17 cellular contexts compared by ENCODE assay signal in the genomic region with DNA sequence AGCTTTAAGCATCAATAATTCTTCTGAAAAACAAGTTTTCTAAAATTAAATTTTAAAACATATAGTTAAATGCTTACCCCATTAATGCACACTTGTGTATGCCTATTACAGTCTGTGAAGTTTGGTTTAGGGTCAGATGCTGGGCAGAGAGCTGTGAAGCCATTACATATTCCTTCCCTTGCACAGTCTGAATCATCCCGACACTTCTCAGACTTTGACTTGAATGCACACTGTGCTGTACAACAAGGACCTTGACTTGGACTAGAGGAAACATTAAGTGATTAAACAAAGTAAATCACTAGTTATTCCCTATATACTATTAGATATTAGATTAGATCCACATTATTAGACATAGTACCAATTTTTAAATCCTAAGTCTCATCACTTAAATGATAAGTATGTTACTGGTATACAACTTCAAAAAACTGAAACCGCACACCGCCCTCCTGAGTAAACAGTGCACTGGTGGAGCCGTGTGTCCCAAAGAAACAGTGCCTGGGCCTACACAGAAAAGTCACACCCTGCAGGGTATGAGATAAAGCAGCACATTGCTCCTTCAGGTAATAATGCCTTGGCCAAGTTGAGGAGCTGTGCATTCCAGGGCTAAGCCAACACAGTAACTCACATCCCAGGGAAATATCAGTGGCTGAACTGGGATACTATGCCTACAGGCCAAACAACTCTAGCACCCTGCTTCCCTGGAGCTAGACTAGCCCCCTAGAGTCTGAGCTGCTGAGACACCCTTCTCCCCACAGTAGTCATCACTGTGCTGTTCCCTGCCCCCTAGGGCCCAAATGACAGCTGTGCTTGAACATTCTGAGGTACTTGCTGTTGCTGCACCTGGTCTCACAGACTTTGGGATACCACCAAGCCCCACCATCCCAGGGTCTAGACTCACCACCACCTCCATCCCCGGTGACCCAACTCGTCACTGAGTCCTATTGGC.
DNase-seq lines count a peak whose midpoint lies in the region; ATAC-seq and TF ChIP-seq lines count a peak whose summit lies in the region.
"Had no signal": no experiment of that assay in that cellular context is flagged by ENCODE, and none has a peak within 500 bp of the region (broad histone marks: within the 10 kb centered on the region; RNA-seq: fewer than 3 reads in every experiment).

No MANE protein-coding gene starts in this region.

- H3K9me3 ChIP-seq in OCI-LY1 (ENCODE audit: low read length) (peaks cover 8% of the 10 kb centered on the region), endodermal cell (ENCODE audit: control insufficient read depth, low read length) (peaks cover 31% of the 10 kb centered on the region)

- no peak for ATAC-seq in HG02571 (IDR thresholded peaks at IDR 0.05; ENCODE audit: unreplicated experiment)

- H3K27ac ChIP-seq in OCI-LY1 (ENCODE audit: low read depth, low read length, poor library complexity, severe bottlenecking), result peak overlapping the region; percentile 14
- H3K27ac ChIP-seq in endodermal cell (ENCODE audit: low read depth, low read length), result no peak overlapping the region
- H3K27ac ChIP-seq: heart right ventricle, SJCRH30, tibial artery had no signal

- peaks cover 0 to 2% (median 0%) of the 10 kb centered on the region in 3 donors for H3K27me3 Mint-ChIP-seq in CD14-positive monocyte (ENCODE audit: low read depth in 3 of 3)
- H3K27me3 Mint-ChIP-seq in endodermal cell (ENCODE audit: insufficient read depth), result no peaks in the 10 kb centered on the region
- H3K27me3 Mint-ChIP-seq: activated B cell treated with CpG ODN at 0.5 μM for 24 hours had no signal

- no peaks in the 10 kb centered on the region for H3K79me2 ChIP-seq in OCI-LY1 (ENCODE audit: insufficient read depth, low read length)

- H3K36me3 ChIP-seq in OCI-LY1 (ENCODE audit: insufficient read depth, low read length), result peaks cover 78% of the 10 kb centered on the region
- H3K36me3 ChIP-seq in endodermal cell (ENCODE audit: control insufficient read depth, insufficient read depth, low read length), result peaks cover 69% of the 10 kb centered on the region
- H3K36me3 ChIP-seq: breast epithelium had no signal

- no peaks in the 10 kb centered on the region for H3K9me2 ChIP-seq in OCI-LY1 (ENCODE audit: low read depth, low read length)

- H3K4me1 Mint-ChIP-seq in CD14-positive monocyte (peaks cover 10% of the 10 kb centered on the region), endodermal cell (peaks cover 9% of the 10 kb centered on the region)

- TF ChIP-seq CTCF in CD14-positive monocyte (IDR thresholded peaks at IDR 0.05) (no peak), OCI-LY1 (IDR thresholded peaks at IDR 0.05; ENCODE audit: low read length) (no peak; the same call in 1 of the 2 replicates), endodermal cell (conservative IDR thresholded peaks at IDR 0.05) (peak; percentile 41)

- H3F3A ChIP-seq in OCI-LY1 (ENCODE audit: insufficient read depth, low read length), result no peaks in the 10 kb centered on the region

- intact Hi-C loops in CD14-positive monocyte (cut with micrococcal nuclease), result no loop called here

- H3K4me3 Mint-ChIP-seq in CD14-positive monocyte (no peak overlapping the region), endodermal cell (no peak overlapping the region)
- H3K4me3 Mint-ChIP-seq: activated B cell treated with CpG ODN at 0.5 μM for 24 hours; T-helper 1 cell treated with Interleukin-12 subunit alpha and Interleukin-12 subunit beta and Interleukin-4 antibody, amounts not matched to agents 30 μg/mL and 1 μg/mL, for 36 hours had no signal

- no peaks in the 10 kb centered on the region for H4K20me1 ChIP-seq in OCI-LY1 (ENCODE audit: insufficient read depth, low read length)

- no peak overlapping the region for H3K4me3 ChIP-seq in OCI-LY1 (ENCODE audit: low read depth, low read length, poor library complexity, severe bottlenecking)
- no peak overlapping the region for H3K4me3 ChIP-seq in endodermal cell (ENCODE audit: low read length)
- H3K4me3 ChIP-seq: breast epithelium, heart right ventricle, SJCRH30, tibial artery had no signal

- H3K9me3 Mint-ChIP-seq in CD14-positive monocyte, result peaks cover 4 to 24% (median 16%) of the 10 kb centered on the region in 7 donors
- peaks cover 25% of the 10 kb centered on the region for H3K9me3 Mint-ChIP-seq in endodermal cell

- no peak overlapping the region for H3K4me2 ChIP-seq in OCI-LY1 (ENCODE audit: low read length)

- H3K27me3 ChIP-seq in OCI-LY1 (ENCODE audit: insufficient read depth, low read length) (no peaks in the 10 kb centered on the region), endodermal cell (ENCODE audit: control insufficient read depth, insufficient read depth, low read length, poor library complexity, severe bottlenecking) (no peaks in the 10 kb centered on the region)
- H3K27me3 ChIP-seq: breast epithelium, heart right ventricle, SJCRH30, tibial artery had no signal

- H3K9ac ChIP-seq in OCI-LY1 (ENCODE audit: low read length) (no peak overlapping the region), endodermal cell (ENCODE audit: extremely low read depth, low read length, poor library complexity, severe bottlenecking) (no peak overlapping the region)

- peaks cover 25% of the 10 kb centered on the region for H3K4me1 ChIP-seq in OCI-LY1 (ENCODE audit: insufficient read depth, low read length, severe bottlenecking)
- no peaks in the 10 kb centered on the region for H3K4me1 ChIP-seq in endodermal cell (ENCODE audit: control insufficient read depth, insufficient read depth, low read length)
- H3K4me1 ChIP-seq: breast epithelium, SJCRH30, tibial artery had no signal

- H3K36me3 Mint-ChIP-seq in CD14-positive monocyte, result peaks cover 75 to 83% of the 10 kb centered on the region in 2 donors
- peaks cover 53% of the 10 kb centered on the region for H3K36me3 Mint-ChIP-seq in endodermal cell (ENCODE audit: low read depth)

- 91 to 93% methylated on average over 4 to 6 of the region's 6 CpGs for WGBS in endodermal cell (ENCODE audit: insufficient coverage in 1 of 2, insufficient read length in 1 of 2), 2 experiments

- H3K27ac Mint-ChIP-seq in CD14-positive monocyte (peak overlapping the region in 5 of 7 donors; percentile 8 to 63 (median 61)), endodermal cell (peak overlapping the region; percentile 22)
- H3K27ac Mint-ChIP-seq: activated B cell treated with CpG ODN at 0.5 μM for 24 hours; T-helper 1 cell treated with Interleukin-12 subunit alpha and Interleukin-12 subunit beta and Interleukin-4 antibody, amounts not matched to agents 30 μg/mL and 1 μg/mL, for 36 hours had no signal

- DNase-seq in CD14-positive monocyte (ENCODE audit: low spot score) (no peak), endodermal cell (no peak), myocyte (ENCODE audit: low read depth) (peak; percentile 29), NCI-H510A treated with DMSO at 0.1 percent for 48 hours (lab: John Stamatoyannopoulos, UW) (no peak), EL (no peak), NCI-H748 (lab: John Stamatoyannopoulos, UW; ENCODE audit: unreplicated experiment) (no peak)
- DNase-seq: activated B cell treated with CpG ODN at 0.5 μM for 24 hours, heart right ventricle, islet precursor cell, NCI-H2029, NCI-H510A, tibial artery had no signal

- H2AFZ ChIP-seq in OCI-LY1 (ENCODE audit: low read length), result no peak overlapping the region
